In genomic region chr1:153776352-153776751, GRCh38 we compare ENCODE assay signal across 9 cellular contexts. TPM values are rescaled to one million over a fixed set of nuclear protein-coding genes. Genes with fewer than 3 reads are reported as not detected.
DNase-seq lines count a peak whose midpoint lies in the region; ATAC-seq and TF ChIP-seq lines count a peak whose summit lies in the region.
"Had no signal": no experiment of that assay in that cellular context is flagged by ENCODE, and none has a peak within 500 bp of the region (broad histone marks: within the 10 kb centered on the region; RNA-seq: fewer than 3 reads in every experiment).

No MANE protein-coding gene starts in this region.

- in situ Hi-C loops in astrocyte of the spinal cord (cut with HindIII; ENCODE audit: low sequenced_read_pairs): no loop called here

- H3K27me3 ChIP-seq in liver (ENCODE audit: control insufficient read depth in 4 of 4, insufficient read depth in 4 of 4, low read length in 3 of 4) (no peaks in the 10 kb centered on the region), thyroid gland (no peaks in the 10 kb centered on the region)

- TF ChIP-seq CTCF in astrocyte of the spinal cord (IDR thresholded peaks at IDR 0.05; ENCODE audit: low read depth, low read length) (no peak), liver (IDR thresholded peaks at IDR 0.05; ENCODE audit: low read depth, low read length, missing input control) (no peak), thyroid gland (IDR thresholded peaks at IDR 0.05) (no peak)

- 77% methylated on average over 10 of the region's 10 CpGs for WGBS in liver
- WGBS in thyroid gland, 2 donors: 25 to 36% methylated on average over 3 to 10 of the region's 10 CpGs

- no peaks in the 10 kb centered on the region for H3K9me3 Mint-ChIP-seq in activated CD8-positive, alpha-beta memory T cell treated with anti-CD3 and anti-CD28 coated beads, Interleukin-2, amount 10 ng/mL, durations not matched to agents 7 days and 5 days (ENCODE audit: low read depth)

- H3K4me3 ChIP-seq in astrocyte of the spinal cord (ENCODE audit: low read depth, low read length): peak overlapping the region; percentile 53
- peak overlapping the region; percentile 27 to 69 (median 64) for H3K4me3 ChIP-seq in liver (ENCODE audit: low read depth in 1 of 3, low read length in 3 of 3)
- H3K4me3 ChIP-seq in thyroid gland (replicated peaks in 1 of 3): peak overlapping the region; percentile 6 to 68 (median 58)

- no peak for ATAC-seq in activated CD8-positive, alpha-beta memory T cell treated with anti-CD3 and anti-CD28 coated beads, Interleukin-2, amount 10 ng/mL, durations not matched to agents 7 days and 5 days
- ATAC-seq in GM18519 (IDR thresholded peaks at IDR 0.05; ENCODE audit: low FRiP score, unreplicated experiment): no peak

- no peak for TF ChIP-seq POLR2A in thyroid gland (IDR thresholded peaks at IDR 0.05)

- H3K27ac ChIP-seq in liver (ENCODE audit: low read depth in 1 of 2, low read length in 2 of 2) (peak overlapping the region; percentile 58 to 83), thyroid gland (peak overlapping the region; percentile 55 to 73 (median 62))

- peaks cover 34 to 76% (median 51%) of the 10 kb centered on the region in 4 donors for H3K4me1 ChIP-seq in liver (ENCODE audit: control insufficient read depth in 4 of 4, insufficient read depth in 4 of 4, low read length in 3 of 4)
- peaks cover 13 to 50% of the 10 kb centered on the region in 2 donors for H3K4me1 ChIP-seq in thyroid gland

- no peak for DNase-seq in activated CD8-positive, alpha-beta memory T cell treated with anti-CD3 and anti-CD28 coated beads, Interleukin-2, amount 10 ng/mL, durations not matched to agents 7 days and 5 days
- DNase-seq in activated CD8-positive, alpha-beta memory T cell treated with anti-CD3 and anti-CD28 coated beads, Interleukin-2, amount 50 U/mL, for 48 hours: no peak
- DNase-seq in astrocyte of the spinal cord (ENCODE audit: low read depth, low spot score): no peak
- peak in 1 of 2 donors; percentile 32 for DNase-seq in thyroid gland
- DNase-seq in SK-N-DZ (ENCODE audit: low spot score): no peak
- no peak for DNase-seq in iPS-NIHi11 (ENCODE audit: low spot score)
- DNase-seq: DND-41 had no signal

- H3K4me1 Mint-ChIP-seq in activated CD8-positive, alpha-beta memory T cell treated with anti-CD3 and anti-CD28 coated beads, Interleukin-2, amount 10 ng/mL, durations not matched to agents 7 days and 5 days: peaks cover 40% of the 10 kb centered on the region

- H3K9me3 ChIP-seq in liver (ENCODE audit: control insufficient read depth in 4 of 4, low read length in 3 of 4): no peaks in the 10 kb centered on the region
- H3K9me3 ChIP-seq in thyroid gland: no peaks in the 10 kb centered on the region

- no peak for TF ChIP-seq RAD21 in liver (IDR thresholded peaks at IDR 0.05)

- H3K36me3 ChIP-seq in liver (ENCODE audit: control insufficient read depth in 4 of 4, insufficient read depth in 3 of 4, low read depth in 1 of 4, low read length in 3 of 4): peaks cover 8 to 15% (median 9%) of the 10 kb centered on the region in 4 donors
- H3K36me3 ChIP-seq in thyroid gland: peaks cover 12 to 14% of the 10 kb centered on the region in 2 donors

- intact Hi-C loops in thyroid gland (cut with DNase I): no loop called here

- H3K27ac Mint-ChIP-seq in activated CD8-positive, alpha-beta memory T cell treated with anti-CD3 and anti-CD28 coated beads, Interleukin-2, amount 10 ng/mL, durations not matched to agents 7 days and 5 days: peak overlapping the region; percentile 79

- peak overlapping the region in 1 of 2 donors; percentile 2 for H3K9ac ChIP-seq in liver (ENCODE audit: low read depth in 1 of 2, low read length in 2 of 2)

- H3K27me3 Mint-ChIP-seq in activated CD8-positive, alpha-beta memory T cell treated with anti-CD3 and anti-CD28 coated beads, Interleukin-2, amount 10 ng/mL, durations not matched to agents 7 days and 5 days: no peaks in the 10 kb centered on the region

- CTCF ChIA-PET in activated CD8-positive, alpha-beta memory T cell treated with anti-CD3 and anti-CD28 coated beads, Interleukin-2, amount 10 ng/mL, durations not matched to agents 7 days and 5 days (lab: Charles Lee): interaction anchor here (1.3 to 3.1 kb wide), 11 partner anchors 13 to 244 kb away, joined by 3 to 18 read pairs (median 7); partner anchors contain the start of genes CREB3L4, DENND4B, GATAD2B and JTB

- peaks cover under 1% of the 10 kb centered on the region for H3K36me3 Mint-ChIP-seq in activated CD8-positive, alpha-beta memory T cell treated with anti-CD3 and anti-CD28 coated beads, Interleukin-2, amount 10 ng/mL, durations not matched to agents 7 days and 5 days

- peak overlapping the region; percentile 87 for H3K4me3 Mint-ChIP-seq in activated CD8-positive, alpha-beta memory T cell treated with anti-CD3 and anti-CD28 coated beads, Interleukin-2, amount 10 ng/mL, durations not matched to agents 7 days and 5 days

TF ChIP-seq in liver, 16 proteins besides CTCF, POLR2A, EP300 and RAD21:
- TF ChIP-seq NR2F2 (IDR thresholded peaks at IDR 0.05) (no peak), YY1 (IDR thresholded peaks at IDR 0.05) (no peak), SP1 (IDR thresholded peaks at IDR 0.05) (no peak), EGR1 (IDR thresholded peaks at IDR 0.05; ENCODE audit: low read depth in 2 of 2) (no peak), HNF4G (IDR thresholded peaks at IDR 0.05) (no peak), RXRA (IDR thresholded peaks at IDR 0.05) (no peak)
TF ChIP-seq in liver: peak in this region for 0.

RNA-seq across cellular contexts. Expression of gene SLC27A3, which starts 1.1 kb away (rescaled TPM):
- total RNA-seq in activated CD8-positive, alpha-beta memory T cell treated with anti-CD3 and anti-CD28 coated beads, Interleukin-2, amount 10 ng/mL, durations not matched to agents 7 days and 5 days: 10 to 100 TPM; 39.8 to 43.0 TPM
- total RNA-seq in liver (10 to 100 TPM; 18.1 to 29.1 TPM), thyroid gland (10 to 100 TPM; 14.4 to 32.5 (median 23.2) TPM)
- polyA plus RNA-seq in liver: 10 to 100 TPM; 27.2 to 47.4 TPM
- polyA plus RNA-seq in SK-N-DZ (2014; cell fraction: cytosol; rRNA removed): 6.4 and 10.5 TPM in 2 replicates
- polyA plus RNA-seq in SK-N-DZ (2014; cell fraction: nucleus; rRNA removed): 49.3 and 56.7 TPM in 2 replicates

RNA-seq across cellular contexts. Expression of gene INTS3, which starts 48.5 kb away (rescaled TPM):
- 10 to 100 TPM; 50.2 to 51.5 TPM for total RNA-seq in activated CD8-positive, alpha-beta memory T cell treated with anti-CD3 and anti-CD28 coated beads, Interleukin-2, amount 10 ng/mL, durations not matched to agents 7 days and 5 days
- total RNA-seq in liver (10 to 100 TPM; 16.4 to 26.0 TPM), thyroid gland (10 to 100 TPM; 50.0 to 60.9 (median 56.3) TPM)
- polyA plus RNA-seq in liver: 10 to 100 TPM in 1 of 2 donors, 1 to 10 TPM in 1; 9.0 to 13.9 TPM
- polyA plus RNA-seq in SK-N-DZ (2014; cell fraction: cytosol; rRNA removed): 26.2 and 28.6 TPM in 2 replicates
- 70.1 and 105 TPM in 2 replicates for polyA plus RNA-seq in SK-N-DZ (2014; cell fraction: nucleus; rRNA removed)
